8 cellular contexts compared by ENCODE assay signal in the genomic region with DNA sequence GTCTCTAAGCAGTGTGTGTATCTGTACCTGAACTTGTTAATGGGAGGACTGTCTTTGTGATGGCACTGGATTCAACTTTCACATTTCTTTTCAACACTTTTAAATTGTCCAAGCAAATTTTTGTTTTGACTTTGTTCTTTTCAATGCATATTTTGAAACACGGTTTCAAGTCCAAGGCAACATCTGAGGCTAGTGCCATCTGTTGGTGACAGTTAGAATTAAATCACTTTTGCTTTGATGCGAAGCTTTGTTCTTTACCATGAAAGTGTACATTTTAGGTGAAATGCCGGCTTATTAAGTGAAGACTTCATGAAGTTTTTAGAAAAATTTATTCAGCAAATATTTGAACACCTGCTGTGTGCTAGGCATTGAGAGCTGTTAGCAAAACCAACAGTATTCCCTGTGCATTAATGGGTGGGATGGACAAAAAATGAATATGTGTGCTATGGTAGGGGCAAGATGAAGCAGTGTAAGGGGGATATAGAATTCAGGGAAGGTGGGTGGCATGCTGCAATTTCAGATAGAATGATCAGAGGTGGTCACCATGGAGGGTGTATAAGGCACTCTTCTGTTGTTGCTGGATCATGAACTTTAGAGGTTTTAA.
DNase-seq lines count a peak whose midpoint lies in the region; ATAC-seq, FAIRE-seq and TF ChIP-seq lines count a peak whose summit lies in the region.

No MANE protein-coding gene starts in this region.

- peak; percentile 67 for TF ChIP-seq CTCF in foreskin keratinocyte (conservative IDR thresholded peaks at IDR 0.05)

- no peaks in the 10 kb centered on the region for H3K27me3 ChIP-seq in foreskin keratinocyte

- FAIRE-seq in GM12891 (lab: Jason Lieb, UNC) = peak; percentile 56

- DNase-seq in ACHN (peak; percentile 30), GM12891 (ENCODE audit: insufficient read length, low spot score) (no peak), RKO (ENCODE audit: low spot score) (peak; percentile 26), foreskin keratinocyte (no peak), ureter (ENCODE audit: low spot score) (no peak), hypothalamus (lab: John Stamatoyannopoulos, UW) (no peak), HK-2 (ENCODE audit: unreplicated experiment) (no peak)
- no peak for DNase-seq in stimulated activated CD4-positive, alpha-beta T cell treated with anti-CD3 and anti-CD28 coated beads, Interleukin-15, amount 100 ng/mL, for 24 hours

- TF ChIP-seq POLR2A in GM12891 (IDR thresholded peaks at IDR 0.05; ENCODE audit: low read depth, low read length) = no peak

- in situ Hi-C loops in ACHN (cut with HindIII; ENCODE audit: low pct_ligation_motif_present, low pct_unique_long_range_greater_than_20kb, low sequenced_read_pairs) = no loop called here

- peaks cover 14% of the 10 kb centered on the region for H3K4me1 ChIP-seq in foreskin keratinocyte

- peak; percentile 26 for ATAC-seq in foreskin keratinocyte

- no peak overlapping the region for H3K27ac ChIP-seq in foreskin keratinocyte

TF ChIP-seq in GM12891, 5 proteins besides CTCF, POLR2A, EP300 and RAD21:
- no peak for TF ChIP-seq TAF1 (IDR thresholded peaks at IDR 0.05; ENCODE audit: low read depth, low read length)
- no peak for TF ChIP-seq POU2F2 (IDR thresholded peaks at IDR 0.05; ENCODE audit: low read depth, low read length)
- no peak for TF ChIP-seq PAX5 (IDR thresholded peaks at IDR 0.05; ENCODE audit: insufficient read depth, low read length, severe bottlenecking)

Comparison
In these comparisons a context has a peak if more than half of its experiments do, and no peak if none do; other contexts are left out.
1. DNase-seq: peak in ACHN (single experiment) and RKO (single experiment); none in GM12891 (single experiment), foreskin keratinocyte (0 of 2), ureter (single experiment), hypothalamus (0 of 51), stimulated activated CD4-positive, alpha-beta T cell treated with anti-CD3 and anti-CD28 coated beads, Interleukin-15, amount 100 ng/mL, for 24 hours (single experiment) and HK-2 (single experiment).